8 cellular contexts compared by ENCODE assay signal in the genomic region with DNA sequence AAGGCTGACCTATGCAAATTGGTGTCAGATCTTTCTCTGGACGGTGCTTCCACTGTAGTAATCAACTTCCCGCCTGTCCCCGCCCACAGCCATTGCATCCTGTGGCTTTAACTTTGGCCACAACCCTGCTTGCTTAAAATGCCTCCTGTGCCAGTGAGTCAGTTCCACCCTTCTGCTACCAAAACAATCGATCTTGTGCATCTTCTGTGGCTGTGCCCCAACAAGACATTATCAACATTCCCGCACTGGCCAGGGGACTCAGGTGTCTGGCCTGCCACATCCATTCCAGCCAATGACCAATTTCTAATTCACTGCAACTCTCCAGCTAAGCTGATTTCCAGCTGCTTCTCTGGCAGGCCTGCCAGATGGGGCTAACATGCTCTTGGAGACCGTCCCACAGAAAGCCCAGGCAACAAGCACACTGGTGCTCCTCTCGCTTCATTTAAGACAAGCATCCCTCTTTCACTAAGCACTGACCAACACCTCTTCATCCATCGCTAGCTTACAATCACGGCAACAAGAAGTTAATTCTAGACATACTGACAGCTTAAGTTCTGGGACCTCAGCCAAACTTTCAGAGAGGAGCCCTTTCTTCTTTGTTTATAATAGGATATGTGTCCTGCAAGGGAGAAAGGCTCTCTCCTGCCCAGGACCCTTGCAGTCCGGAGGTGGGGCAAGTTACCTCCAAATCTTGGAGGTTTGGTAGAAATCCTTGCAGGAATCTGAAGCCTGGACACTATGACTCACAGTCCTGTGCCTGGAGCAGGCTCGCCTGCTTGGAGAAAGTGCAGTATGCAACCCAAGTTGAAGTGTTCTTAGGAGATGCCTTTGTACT. TPM values are rescaled to one million over a fixed set of nuclear protein-coding genes. Genes with fewer than 3 reads are reported as not detected.
A peak's percentile ranks its signal among the peaks of the same experiment; 100 is the strongest.
DNase-seq lines count a peak whose midpoint lies in the region; ATAC-seq and TF ChIP-seq lines count a peak whose summit lies in the region.

No MANE protein-coding gene starts in this region.

- H3K4me1 ChIP-seq in heart right ventricle, result peaks cover 0 to 41% (median 18%) of the 10 kb centered on the region in 9 donors

- H3K4me3 ChIP-seq in heart right ventricle, result no peak overlapping the region

- CTCF ChIA-PET in activated naive CD4-positive, alpha-beta T cell treated with anti-CD3 and anti-CD28 coated beads for 36 hours (lab: Charles Lee), result interaction anchor here (1.2 kb wide), 1 partner anchor 67 kb away, joined by 3 read pairs; no protein-coding TSS in a partner anchor
- CTCF ChIA-PET in activated CD4-positive, alpha-beta memory T cell treated with anti-CD3 and anti-CD28 coated beads, Interleukin-2, amount 10 ng/mL, durations not matched to agents 7 days and 5 days (lab: Charles Lee), result no interaction called here
- CTCF ChIA-PET in GM10248 (lab: Yijun Ruan, JAX), result no interaction called here

- no peaks in the 10 kb centered on the region for H3K9me3 ChIP-seq in heart right ventricle

- peaks cover 24% of the 10 kb centered on the region for H3K27me3 Mint-ChIP-seq in activated naive CD4-positive, alpha-beta T cell treated with anti-CD3 and anti-CD28 coated beads for 36 hours (ENCODE audit: low read depth)
- peaks cover 19% of the 10 kb centered on the region for H3K27me3 Mint-ChIP-seq in activated CD4-positive, alpha-beta memory T cell treated with anti-CD3 and anti-CD28 coated beads, Interleukin-2, amount 10 ng/mL, durations not matched to agents 7 days and 5 days

- WGBS in heart right ventricle, 2 donors, result 18 to 33% methylated on average over 11 of the region's 11 CpGs

- peak; percentile 31 for DNase-seq in activated naive CD4-positive, alpha-beta T cell treated with anti-CD3 and anti-CD28 coated beads for 36 hours
- DNase-seq in activated naive CD4-positive, alpha-beta T cell (lab: John Stamatoyannopoulos, UW), result no peak
- peak; percentile 64 for DNase-seq in activated CD4-positive, alpha-beta memory T cell treated with anti-CD3 and anti-CD28 coated beads, Interleukin-2, amount 10 ng/mL, durations not matched to agents 7 days and 5 days
- peak in 1 of 2 donors; percentile 22 for DNase-seq in heart right ventricle
- DNase-seq in stimulated activated CD8-positive, alpha-beta memory T cell treated with anti-CD3 and anti-CD28 coated beads, Interleukin-7, amount 100 ng/mL, for 48 hours (ENCODE audit: extremely low read depth in 1 of 2, low read depth in 1 of 2), result peak; percentile 20 to 53
- no peak for DNase-seq in GM10248 (ENCODE audit: extremely low spot score)
- no peak for DNase-seq in activated CD4-positive, CD25-positive, alpha-beta regulatory T cell (lab: John Stamatoyannopoulos, UW)

- peak overlapping the region in 2 of 10 donors; percentile 48 to 62 for H3K27ac ChIP-seq in heart right ventricle

- ATAC-seq in heart right ventricle (peak in 7 of 8 donors; percentile 40 to 73 (median 57)), HG03520 (IDR thresholded peaks at IDR 0.05; ENCODE audit: unreplicated experiment) (no peak)

- POLR2A ChIA-PET in activated CD4-positive, alpha-beta memory T cell treated with anti-CD3 and anti-CD28 coated beads, Interleukin-2, amount 10 ng/mL, durations not matched to agents 7 days and 5 days (lab: Charles Lee), result no interaction called here
- POLR2A ChIA-PET in GM10248 (lab: Yijun Ruan, JAX), result no interaction called here

- no peaks in the 10 kb centered on the region for H3K36me3 Mint-ChIP-seq in activated naive CD4-positive, alpha-beta T cell treated with anti-CD3 and anti-CD28 coated beads for 36 hours (ENCODE audit: low read depth)
- H3K36me3 Mint-ChIP-seq in activated CD4-positive, alpha-beta memory T cell treated with anti-CD3 and anti-CD28 coated beads, Interleukin-2, amount 10 ng/mL, durations not matched to agents 7 days and 5 days (ENCODE audit: low read depth), result no peaks in the 10 kb centered on the region

- H3K27me3 ChIP-seq in heart right ventricle, result peaks cover 0 to 22% (median 7%) of the 10 kb centered on the region in 7 donors

- no peak overlapping the region for H3K27ac Mint-ChIP-seq in activated naive CD4-positive, alpha-beta T cell treated with anti-CD3 and anti-CD28 coated beads for 36 hours
- H3K27ac Mint-ChIP-seq in activated CD4-positive, alpha-beta memory T cell treated with anti-CD3 and anti-CD28 coated beads, Interleukin-2, amount 10 ng/mL, durations not matched to agents 7 days and 5 days, result no peak overlapping the region

- intact Hi-C loops in activated naive CD4-positive, alpha-beta T cell treated with anti-CD3 and anti-CD28 coated beads for 36 hours (cut with micrococcal nuclease), result loop anchor here (1.0 to 10.0 kb wide), 2 partner anchors 160 to 326 kb away; no protein-coding TSS in a partner anchor
- intact Hi-C loops in heart right ventricle (cut with DNase I), result no loop called here

- H3K9me3 Mint-ChIP-seq in activated naive CD4-positive, alpha-beta T cell treated with anti-CD3 and anti-CD28 coated beads for 36 hours, result no peaks in the 10 kb centered on the region
- no peaks in the 10 kb centered on the region for H3K9me3 Mint-ChIP-seq in activated CD4-positive, alpha-beta memory T cell treated with anti-CD3 and anti-CD28 coated beads, Interleukin-2, amount 10 ng/mL, durations not matched to agents 7 days and 5 days

- TF ChIP-seq CTCF in heart right ventricle (IDR thresholded peaks at IDR 0.05), result no peak
- TF ChIP-seq CTCF in GM10248 (IDR thresholded peaks at IDR 0.05; ENCODE audit: control extremely low read depth, extremely low read depth, low read depth, missing control alignments), result no peak

- no peak overlapping the region for H3K4me3 Mint-ChIP-seq in activated naive CD4-positive, alpha-beta T cell treated with anti-CD3 and anti-CD28 coated beads for 36 hours
- no peak overlapping the region for H3K4me3 Mint-ChIP-seq in activated CD4-positive, alpha-beta memory T cell treated with anti-CD3 and anti-CD28 coated beads, Interleukin-2, amount 10 ng/mL, durations not matched to agents 7 days and 5 days

- H3K4me1 Mint-ChIP-seq in activated naive CD4-positive, alpha-beta T cell treated with anti-CD3 and anti-CD28 coated beads for 36 hours (ENCODE audit: low read depth), result peaks cover 37% of the 10 kb centered on the region
- peaks cover 45% of the 10 kb centered on the region for H3K4me1 Mint-ChIP-seq in activated CD4-positive, alpha-beta memory T cell treated with anti-CD3 and anti-CD28 coated beads, Interleukin-2, amount 10 ng/mL, durations not matched to agents 7 days and 5 days

- no peaks in the 10 kb centered on the region for H3K36me3 ChIP-seq in heart right ventricle

RNA-seq across cellular contexts. Expression of gene CA12, which starts 6.7 kb away (rescaled TPM):
- total RNA-seq in activated naive CD4-positive, alpha-beta T cell treated with anti-CD3 and anti-CD28 coated beads for 36 hours, result under 1 TPM in 1 of 2 experiments, not detected in 1; 0.12 TPM
- total RNA-seq in activated CD4-positive, alpha-beta memory T cell treated with anti-CD3 and anti-CD28 coated beads, Interleukin-2, amount 10 ng/mL, durations not matched to agents 7 days and 5 days, result under 1 TPM in 1 of 2 experiments, not detected in 1; 0.20 TPM
- 1 to 10 TPM in 1 of 10 donors, under 1 TPM in 8, not detected in 1; 0.11 to 1.3 (median 0.15) TPM for total RNA-seq in heart right ventricle
- under 1 TPM; 0.07 to 0.67 TPM for polyA plus RNA-seq in heart right ventricle

Comparison
In these comparisons a context has a peak if more than half of its experiments do, and no peak if none do; other contexts are left out.
1. DNase-seq: peak in activated naive CD4-positive, alpha-beta T cell treated with anti-CD3 and anti-CD28 coated beads for 36 hours (single experiment), activated CD4-positive, alpha-beta memory T cell treated with anti-CD3 and anti-CD28 coated beads, Interleukin-2, amount 10 ng/mL, durations not matched to agents 7 days and 5 days (single experiment) and stimulated activated CD8-positive, alpha-beta memory T cell treated with anti-CD3 and anti-CD28 coated beads, Interleukin-7, amount 100 ng/mL, for 48 hours (2 of 2); none in activated naive CD4-positive, alpha-beta T cell (0 of 4), GM10248 (single experiment) and activated CD4-positive, CD25-positive, alpha-beta regulatory T cell (0 of 4).